16 cellular contexts compared by ENCODE assay signal in genomic region chr11:115696472-115697011, GRCh38.
"Had no signal": no experiment of that assay in that cellular context is flagged by ENCODE, and none has a peak within 500 bp of the region (broad histone marks: within the 10 kb centered on the region; RNA-seq: fewer than 3 reads in every experiment).

No MANE protein-coding gene starts in this region.

- H3K27ac ChIP-seq: prostate gland, thoracic aorta, upper lobe of right lung had no signal

- H3K9me3 ChIP-seq: prostate gland, thoracic aorta, upper lobe of right lung had no signal

- H3K36me3 Mint-ChIP-seq: activated naive CD4-positive, alpha-beta T cell treated with anti-CD3 and anti-CD28 coated beads, Interleukin-2, amount 10 ng/mL, durations not matched to agents 7 days and 5 days had no signal

- H3K27me3 Mint-ChIP-seq: activated CD4-positive, alpha-beta T cell treated with anti-CD3 and anti-CD28 coated beads, Interleukin-2, amount 10 ng/mL, durations not matched to agents 7 days and 5 days; activated naive CD4-positive, alpha-beta T cell treated with anti-CD3 and anti-CD28 coated beads, Interleukin-2, amount 10 ng/mL, durations not matched to agents 7 days and 5 days had no signal

- H3K4me1 ChIP-seq: upper lobe of right lung had no signal

- H3K27me3 ChIP-seq: upper lobe of right lung had no signal

- H3K4me1 Mint-ChIP-seq: activated CD4-positive, alpha-beta T cell treated with anti-CD3 and anti-CD28 coated beads, Interleukin-2, amount 10 ng/mL, durations not matched to agents 7 days and 5 days; activated naive CD4-positive, alpha-beta T cell treated with anti-CD3 and anti-CD28 coated beads, Interleukin-2, amount 10 ng/mL, durations not matched to agents 7 days and 5 days; activated naive CD8-positive, alpha-beta T cell treated with anti-CD3 and anti-CD28 coated beads, Interleukin-2, amount 50 U/mL, for 24 hours had no signal

- DNase-seq: activated CD4-positive, alpha-beta T cell treated with anti-CD3 and anti-CD28 coated beads, Interleukin-2, amount 10 ng/mL, durations not matched to agents 7 days and 5 days; activated CD8-positive, alpha-beta memory T cell treated with anti-CD3 and anti-CD28 coated beads, Interleukin-2, amount 50 U/mL, for 4 hours; activated naive CD4-positive, alpha-beta T cell treated with anti-CD3 and anti-CD28 coated beads, Interleukin-2, amount 10 ng/mL, durations not matched to agents 7 days and 5 days; activated naive CD8-positive, alpha-beta T cell treated with anti-CD3 and anti-CD28 coated beads, Interleukin-2, amount 50 U/mL, for 24 hours; activated T-cell treated with anti-CD3 and anti-CD28 coated beads, Interleukin-2, amount 50 U/mL, for 4 hours; cortex of kidney; erythroblast; small intestine; stimulated activated CD4-positive, alpha-beta T cell treated with anti-CD3 and anti-CD28 coated beads, Interleukin-15, amount 100 ng/mL, for 24 hours; stimulated activated CD4-positive, alpha-beta T cell treated with anti-CD3 and anti-CD28 coated beads, Interleukin-2, amount 100 ng/mL, for 48 hours; T-helper 1 cell; T-helper 9 cell; upper lobe of right lung had no signal

- ATAC-seq: activated naive CD8-positive, alpha-beta T cell treated with anti-CD3 and anti-CD28 coated beads, Interleukin-2, amount 50 U/mL, for 24 hours; upper lobe of right lung had no signal

- H3K27ac Mint-ChIP-seq: activated CD4-positive, alpha-beta T cell treated with anti-CD3 and anti-CD28 coated beads, Interleukin-2, amount 10 ng/mL, durations not matched to agents 7 days and 5 days; activated naive CD4-positive, alpha-beta T cell treated with anti-CD3 and anti-CD28 coated beads, Interleukin-2, amount 10 ng/mL, durations not matched to agents 7 days and 5 days; activated naive CD8-positive, alpha-beta T cell treated with anti-CD3 and anti-CD28 coated beads, Interleukin-2, amount 50 U/mL, for 24 hours had no signal

- H3K4me3 Mint-ChIP-seq: activated CD4-positive, alpha-beta T cell treated with anti-CD3 and anti-CD28 coated beads, Interleukin-2, amount 10 ng/mL, durations not matched to agents 7 days and 5 days; activated naive CD4-positive, alpha-beta T cell treated with anti-CD3 and anti-CD28 coated beads, Interleukin-2, amount 10 ng/mL, durations not matched to agents 7 days and 5 days; activated naive CD8-positive, alpha-beta T cell treated with anti-CD3 and anti-CD28 coated beads, Interleukin-2, amount 50 U/mL, for 24 hours; activated T-cell treated with anti-CD3 and anti-CD28 coated beads, Interleukin-2, amount 50 U/mL, for 4 hours had no signal

- H3K9me3 Mint-ChIP-seq: activated CD4-positive, alpha-beta T cell treated with anti-CD3 and anti-CD28 coated beads, Interleukin-2, amount 10 ng/mL, durations not matched to agents 7 days and 5 days had no signal

- H3K36me3 ChIP-seq: prostate gland, thoracic aorta, upper lobe of right lung had no signal

- H3K4me3 ChIP-seq: lung, prostate gland, thoracic aorta, upper lobe of right lung had no signal
